ENCODE assay signal across 19 cellular contexts in genomic region chr13:37715606-37716015, GRCh38.
A peak's percentile ranks its signal among the peaks of the same experiment; 100 is the strongest.
DNase-seq lines count a peak whose midpoint lies in the region; ATAC-seq, FAIRE-seq and TF ChIP-seq lines count a peak whose summit lies in the region.
"Had no signal": no experiment of that assay in that cellular context is flagged by ENCODE, and none has a peak within 500 bp of the region (broad histone marks: within the 10 kb centered on the region; RNA-seq: fewer than 3 reads in every experiment).

No MANE protein-coding gene starts in this region.

- no peaks in the 10 kb centered on the region for H3K27me3 Mint-ChIP-seq in natural killer cell (ENCODE audit: low read depth in 2 of 2)
- H3K27me3 Mint-ChIP-seq: memory B cell had no signal

- 29% methylated on average over 6 of the region's 6 CpGs for WGBS in A549 (ENCODE audit: missing lambda C conversion rate)
- WGBS in IMR-90 (ENCODE audit: extremely low coverage in 2 of 2, insufficient read length in 1 of 2), 2 experiments = no CpG with 5 or more reads among the region's 6 CpGs
- WGBS in pancreas, 2 donors = 69 to 71% methylated on average over 6 of the region's 6 CpGs

- no peak overlapping the region for H3K27ac ChIP-seq in A549
- peak overlapping the region; percentile 45; the same call in 1 of the 2 replicates for H3K27ac ChIP-seq in IMR-90 (ENCODE audit: insufficient read depth, low read length)
- H3K27ac ChIP-seq in pancreas = no peak overlapping the region
- no peak overlapping the region for H3K27ac ChIP-seq in gastrocnemius medialis
- H3K27ac ChIP-seq: parathyroid adenoma, VCaP had no signal

- POLR2A ChIA-PET in A549 (lab: Yijun Ruan, JAX) = no interaction called here
- POLR2A ChIA-PET in IMR-90 (lab: Charles Lee; ENCODE audit: unreplicated experiment) = no interaction called here

- H3K4me3 ChIP-seq in A549 (no peak overlapping the region), IMR-90 (ENCODE audit: insufficient read depth, low read depth, low read length) (no peak overlapping the region), pancreas (no peak overlapping the region), gastrocnemius medialis (no peak overlapping the region)
- H3K4me3 ChIP-seq: uterus had no signal

- H4K20me1 ChIP-seq in IMR-90 (ENCODE audit: insufficient read depth, low read length) = no peaks in the 10 kb centered on the region

- 0 out of 2 replicates have a peak overlapping the region, but pooled peaks have one; percentile 56 for H2AK5ac ChIP-seq in IMR-90 (ENCODE audit: low read depth, low read length)

- H3K36me3 ChIP-seq in IMR-90 (ENCODE audit: control insufficient read depth, insufficient read depth, low read length) (no peaks in the 10 kb centered on the region), pancreas (no peaks in the 10 kb centered on the region), gastrocnemius medialis (no peaks in the 10 kb centered on the region)
- H3K36me3 ChIP-seq: uterus had no signal

- ATAC-seq in A549 (no peak), IMR-90 (ENCODE audit: low read depth) (peak; percentile 76), natural killer cell (no peak), pancreas (no peak), gastrocnemius medialis (no peak)
- ATAC-seq in activated CD4-positive, CD25-positive, alpha-beta regulatory T cell treated with anti-CD3 and anti-CD28 coated beads, Interleukin-2, amount 50 U/mL, for 24 hours = no peak

- TF ChIP-seq POLR2A in A549 (IDR thresholded peaks at IDR 0.05; ENCODE audit: low read length) (no peak), IMR-90 (IDR thresholded peaks at IDR 0.05; ENCODE audit: low read depth, low read length) (no peak), gastrocnemius medialis (IDR thresholded peaks at IDR 0.05) (no peak)

- FAIRE-seq in A549 (lab: Jason Lieb, UNC) (no peak), pancreas (lab: Jason Lieb, UNC) (no peak)

- H3K9ac ChIP-seq in IMR-90 (ENCODE audit: low read depth, low read length) = no peak overlapping the region
- H3K9ac ChIP-seq: parathyroid adenoma had no signal

- H3K14ac ChIP-seq in IMR-90 (replicated peaks; ENCODE audit: low read depth, low read length) = peak overlapping the region; percentile 67

- peak overlapping the region; percentile 57; the same call in 1 of the 3 replicates for H2BK15ac ChIP-seq in IMR-90 (ENCODE audit: low read depth, low read length)

- H4K5ac ChIP-seq in IMR-90 (ENCODE audit: low read depth, low read length) = peak overlapping the region; percentile 38; the same call in 1 of the 2 replicates

- no peak for TF ChIP-seq CTCF in A549 (IDR thresholded peaks at IDR 0.05)
- TF ChIP-seq CTCF in IMR-90 (conservative IDR thresholded peaks at IDR 0.05; ENCODE audit: low read depth, low read length) = no peak
- TF ChIP-seq CTCF in natural killer cell (IDR thresholded peaks at IDR 0.05) = no peak
- TF ChIP-seq CTCF in pancreas (IDR thresholded peaks at IDR 0.05) = no peak
- TF ChIP-seq CTCF in gastrocnemius medialis (IDR thresholded peaks at IDR 0.05 in 4 of 5, conservative IDR thresholded peaks at IDR 0.05 in 1 of 5) = no peak

- H3K4ac ChIP-seq in IMR-90 (ENCODE audit: low read depth, low read length) = peak overlapping the region; percentile 87

- BruUV-seq in IMR-90 (replicated peaks; lab: Mats Ljungman, UMichigan) = no TSS peak

- H3K4me1 ChIP-seq in A549 (no peaks in the 10 kb centered on the region), IMR-90 (ENCODE audit: control insufficient read depth, insufficient read depth, low read length) (peaks cover 3% of the 10 kb centered on the region), pancreas (no peaks in the 10 kb centered on the region), gastrocnemius medialis (no peaks in the 10 kb centered on the region)
- H3K4me1 ChIP-seq: parathyroid adenoma, uterus had no signal

- TF ChIP-seq RAD21 in A549 (conservative IDR thresholded peaks at IDR 0.05 in 1 of 2, IDR thresholded peaks at IDR 0.05 in 1 of 2) = no peak
- TF ChIP-seq RAD21 in IMR-90 (IDR thresholded peaks at IDR 0.05; ENCODE audit: low read length) = no peak

- no peaks in the 10 kb centered on the region for H3K27me3 ChIP-seq in IMR-90 (ENCODE audit: control insufficient read depth, insufficient read depth, low read length)
- H3K27me3 ChIP-seq in pancreas = no peaks in the 10 kb centered on the region
- H3K27me3 ChIP-seq in gastrocnemius medialis = no peaks in the 10 kb centered on the region
- H3K27me3 ChIP-seq: uterus had no signal

- CTCF ChIA-PET in A549 (lab: Yijun Ruan, JAX) (no interaction called here), IMR-90 (lab: Yijun Ruan, JAX) (no interaction called here)

- H3K9me3 ChIP-seq in A549 (no peaks in the 10 kb centered on the region), IMR-90 (ENCODE audit: control insufficient read depth, insufficient read depth, low read length) (no peaks in the 10 kb centered on the region), pancreas (no peaks in the 10 kb centered on the region), gastrocnemius medialis (no peaks in the 10 kb centered on the region)
- H3K9me3 ChIP-seq: uterus had no signal

- H2AFZ ChIP-seq in IMR-90 (replicated peaks; ENCODE audit: low read length, poor library complexity) = no peak overlapping the region
- H2AFZ ChIP-seq: parathyroid adenoma had no signal

- peak overlapping the region; percentile 79 for H2BK20ac ChIP-seq in IMR-90 (ENCODE audit: low read depth, low read length)

- peak overlapping the region; percentile 39; the same call in 1 of the 2 replicates for H3K18ac ChIP-seq in IMR-90 (ENCODE audit: low read depth, low read length)

- peak overlapping the region; percentile 91 for H2BK120ac ChIP-seq in IMR-90 (ENCODE audit: low read depth, low read length)

- H3K4me2 ChIP-seq in A549 = no peak overlapping the region
- no peak overlapping the region; the same call in 1 of the 2 replicates for H3K4me2 ChIP-seq in IMR-90 (ENCODE audit: low read depth, low read length)

- no peak overlapping the region for H3K23ac ChIP-seq in IMR-90 (ENCODE audit: low read depth, low read length)

- DNase-seq in A549 (ENCODE audit: low read depth in 1 of 2, low spot score in 1 of 2) = peak in 1 of 2 experiments; percentile 11
- DNase-seq in IMR-90 = peak; percentile 95
- DNase-seq in amniotic epithelial cell (ENCODE audit: low read depth) = peak; percentile 97
- peak; percentile 6 for DNase-seq in fibroblast of the conjunctiva (ENCODE audit: low read depth)
- DNase-seq in natural killer cell = no peak
- no peak for DNase-seq in pancreas
- DNase-seq in gastrocnemius medialis = no peak
- DNase-seq: DND-41; effector CD8-positive, alpha-beta T cell; GOT3; NCI-H1436 treated with DMSO at 0.1 percent for 48 hours; NCI-H69; SIG-M5; stimulated activated CD4-positive, alpha-beta T cell treated with anti-CD3 and anti-CD28 coated beads, Interleukin-1b, Interleukin-23, amount 100 ng/mL, for 48 hours; uterus had no signal

- 0 out of 2 replicates have a peak overlapping the region, but pooled peaks have one; percentile 32 for H3K56ac ChIP-seq in IMR-90 (ENCODE audit: extremely low read depth, insufficient read depth, low read length)

- H3K4me1 Mint-ChIP-seq in natural killer cell = no peaks in the 10 kb centered on the region
- H3K4me1 Mint-ChIP-seq: memory B cell had no signal

- no peak overlapping the region for H3K4me3 Mint-ChIP-seq in natural killer cell
- H3K4me3 Mint-ChIP-seq: memory B cell had no signal

- H3K36me3 Mint-ChIP-seq in natural killer cell = no peaks in the 10 kb centered on the region
- H3K36me3 Mint-ChIP-seq: memory B cell had no signal

- in situ Hi-C loops in IMR-90 (cut with MboI; ENCODE audit: low sequenced_read_pairs) = no loop called here
- in situ Hi-C loops in gastrocnemius medialis (cut with MboI; ENCODE audit: low sequenced_read_pairs in 4 of 4) = no loop called here

- peak overlapping the region; percentile 60; the same call in 1 of the 2 replicates for H4K91ac ChIP-seq in IMR-90 (ENCODE audit: insufficient read depth, low read depth, low read length)

- H2AK9ac ChIP-seq in IMR-90 (replicated peaks; ENCODE audit: low read depth, low read length, poor library complexity) = no peak overlapping the region

- H3K79me1 ChIP-seq in IMR-90 (ENCODE audit: low read depth in 1 of 2, low read length in 2 of 2) = no peaks in the 10 kb centered on the region

- intact Hi-C loops in IMR-90 (cut with micrococcal nuclease) = no loop called here
- intact Hi-C loops in natural killer cell (cut with micrococcal nuclease) = no loop called here
- intact Hi-C loops in pancreas (cut with DNase I) = no loop called here
- intact Hi-C loops in gastrocnemius medialis (cut with DNase I; ENCODE audit: low total_unique reads) = no loop called here

- peak overlapping the region; percentile 93 for H2BK5ac ChIP-seq in IMR-90 (ENCODE audit: low read depth, low read length, poor library complexity, severe bottlenecking)

- no peaks in the 10 kb centered on the region for H3K9me1 ChIP-seq in IMR-90 (ENCODE audit: insufficient read depth, low read length)

- H3K27ac Mint-ChIP-seq in natural killer cell = no peak overlapping the region
- H3K27ac Mint-ChIP-seq: memory B cell had no signal

- no peak for TF ChIP-seq EP300 in A549 (IDR thresholded peaks at IDR 0.05)

- peak overlapping the region in 1 of 2 experiments; percentile 44; a peak in 2 of 4 replicates for H4K8ac ChIP-seq in IMR-90 (ENCODE audit: low read depth in 2 of 2, low read length in 2 of 2)

- dilution Hi-C loops in IMR-90 (cut with HindIII; ENCODE audit: low sequenced_read_pairs, unreplicated experiment) = no loop called here

- peaks cover 10 to 25% of the 10 kb centered on the region in 2 donors for H3K9me3 Mint-ChIP-seq in natural killer cell

TF ChIP-seq in A549, 52 proteins besides CTCF, POLR2A, EP300 and RAD21:
- TF ChIP-seq EHMT2 (IDR thresholded peaks at IDR 0.05; ENCODE audit: low read depth) (no peak), CEBPB (IDR thresholded peaks at IDR 0.05) (peak; percentile 6 to 51; a peak in 2 of 4 replicates)

TF ChIP-seq in IMR-90, 13 proteins besides CTCF, POLR2A, EP300 and RAD21:
- TF ChIP-seq CEBPB (IDR thresholded peaks at IDR 0.05; ENCODE audit: low read depth, low read length) = peak; percentile 95
- peak; percentile 3; the same call in 1 of the 2 replicates for TF ChIP-seq BHLHE40 (IDR thresholded peaks at IDR 0.05; ENCODE audit: low read depth, low read length)
- no peak for TF ChIP-seq MAZ (IDR thresholded peaks at IDR 0.05; ENCODE audit: borderline replicate concordance, low read depth, low read length)

Comparison
In these comparisons a context has a peak if more than half of its experiments do, and no peak if none do; other contexts are left out.
1. DNase-seq: peak in IMR-90 (single experiment), amniotic epithelial cell (single experiment) and fibroblast of the conjunctiva (single experiment); none in natural killer cell (single experiment), pancreas (0 of 6) and gastrocnemius medialis (0 of 2).